Comparison of ENCODE assay signal across 17 cellular contexts in the genomic region with DNA sequence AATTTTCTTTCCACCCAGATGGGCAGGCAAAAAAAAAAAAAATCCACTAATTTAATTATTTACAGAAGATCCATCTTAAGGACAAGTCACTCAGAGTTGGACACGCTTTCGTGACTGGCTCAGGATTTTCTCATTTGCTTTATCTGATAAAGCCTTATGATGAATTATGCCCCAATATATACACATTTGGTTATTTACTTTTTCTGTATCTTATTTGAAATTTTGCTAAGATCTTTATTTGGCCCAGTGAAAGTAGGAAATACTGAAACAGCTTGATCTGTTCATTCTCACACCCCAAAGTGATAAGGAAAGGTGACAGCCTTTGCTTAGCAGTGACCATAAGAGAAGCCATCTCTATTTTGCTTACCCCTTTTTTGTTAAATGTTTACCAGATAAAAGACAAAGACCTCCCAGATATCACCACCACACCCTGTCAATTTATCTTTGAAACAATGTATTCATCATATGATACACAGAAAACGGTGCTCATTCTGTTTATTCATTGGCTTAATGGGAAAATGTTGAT.
DNase-seq lines count a peak whose midpoint lies in the region; ATAC-seq and TF ChIP-seq lines count a peak whose summit lies in the region.
"Had no signal": no experiment of that assay in that cellular context is flagged by ENCODE, and none has a peak within 500 bp of the region (broad histone marks: within the 10 kb centered on the region; RNA-seq: fewer than 3 reads in every experiment).

No MANE protein-coding gene starts in this region.

- no peak overlapping the region for H2BK5ac ChIP-seq in mesendoderm (ENCODE audit: low read length)

- peak overlapping the region; percentile 42 for H3K27ac Mint-ChIP-seq in activated CD4-positive, alpha-beta T cell treated with anti-CD3 and anti-CD28 coated beads, Interleukin-2, amount 10 ng/mL, durations not matched to agents 7 days and 5 days
- H3K27ac Mint-ChIP-seq in activated CD4-positive, alpha-beta T cell treated with anti-CD3 and anti-CD28 coated beads for 36 hours, result no peak overlapping the region
- peak overlapping the region in 3 of 5 experiments; percentile 8 to 75 (median 15) for H3K27ac Mint-ChIP-seq in brain

- CTCF ChIA-PET in activated CD4-positive, alpha-beta T cell treated with anti-CD3 and anti-CD28 coated beads, Interleukin-2, amount 10 ng/mL, durations not matched to agents 7 days and 5 days (lab: Charles Lee), result no interaction called here
- CTCF ChIA-PET in activated CD4-positive, alpha-beta T cell treated with anti-CD3 and anti-CD28 coated beads for 36 hours (lab: Charles Lee), result no interaction called here

- POLR2A ChIA-PET in activated CD4-positive, alpha-beta T cell treated with anti-CD3 and anti-CD28 coated beads, Interleukin-2, amount 10 ng/mL, durations not matched to agents 7 days and 5 days (lab: Charles Lee), result no interaction called here
- POLR2A ChIA-PET in activated CD4-positive, alpha-beta T cell treated with anti-CD3 and anti-CD28 coated beads for 36 hours (lab: Charles Lee), result no interaction called here

- H3K27ac ChIP-seq in mesendoderm (ENCODE audit: low read depth, low read length), result no peak overlapping the region
- H3K27ac ChIP-seq: BLaER1 treated with 17β-estradiol and CSF1 and Interleukin-3, amounts not matched to agents 10 nM and 100 nM; RWPE1 had no signal

- H2BK120ac ChIP-seq in mesendoderm (ENCODE audit: low read depth, low read length), result no peak overlapping the region

- H3K36me3 ChIP-seq in mesendoderm (ENCODE audit: control insufficient read depth, insufficient read depth, low read length), result no peaks in the 10 kb centered on the region
- H3K36me3 ChIP-seq: BLaER1 treated with 17β-estradiol and CSF1 and Interleukin-3, amounts not matched to agents 10 nM and 100 nM had no signal

- H3K4me3 ChIP-seq in mesendoderm (ENCODE audit: low read length), result no peak overlapping the region
- H3K4me3 ChIP-seq: BLaER1 treated with 17β-estradiol and CSF1 and Interleukin-3, amounts not matched to agents 10 nM and 100 nM; GM12878 had no signal

- H3K4me2 ChIP-seq in mesendoderm (ENCODE audit: low read length), result no peak overlapping the region
- H3K4me2 ChIP-seq: BLaER1 treated with 17β-estradiol and CSF1 and Interleukin-3, amounts not matched to agents 10 nM and 100 nM had no signal

- no peak for DNase-seq in activated CD4-positive, alpha-beta T cell treated with anti-CD3 and anti-CD28 coated beads, Interleukin-2, amount 10 ng/mL, durations not matched to agents 7 days and 5 days
- no peak for DNase-seq in activated CD4-positive, alpha-beta T cell treated with anti-CD3 and anti-CD28 coated beads for 36 hours
- DNase-seq in mesendoderm (peak; percentile 72), retina (peak; percentile 33), NCI-H345 (lab: John Stamatoyannopoulos, UW) (no peak), NCI-H1417 treated with DMSO at 0.1 percent for 48 hours (lab: John Stamatoyannopoulos, UW) (no peak), kidney tubule cell (ENCODE audit: low spot score) (no peak)
- DNase-seq: DMS 273 treated with DMSO at 0.1 percent for 48 hours, GDM1, H9, NCI-H1105, NCI-H187, NCI-H69 had no signal

- H4K5ac ChIP-seq in mesendoderm (ENCODE audit: low read length), result no peak overlapping the region

- peaks cover 37% of the 10 kb centered on the region for H3K4me1 Mint-ChIP-seq in activated CD4-positive, alpha-beta T cell treated with anti-CD3 and anti-CD28 coated beads, Interleukin-2, amount 10 ng/mL, durations not matched to agents 7 days and 5 days
- peaks cover 32% of the 10 kb centered on the region for H3K4me1 Mint-ChIP-seq in activated CD4-positive, alpha-beta T cell treated with anti-CD3 and anti-CD28 coated beads for 36 hours
- H3K4me1 Mint-ChIP-seq in brain, result peaks cover 28% of the 10 kb centered on the region

- H3K23ac ChIP-seq in mesendoderm (ENCODE audit: low read length), result no peak overlapping the region

- intact Hi-C loops in activated CD4-positive, alpha-beta T cell treated with anti-CD3 and anti-CD28 coated beads for 36 hours (cut with DNase I, micrococcal nuclease), result no loop called here

- H3K18ac ChIP-seq in mesendoderm (ENCODE audit: low read length), result no peak overlapping the region

- H3K9me3 Mint-ChIP-seq in activated CD4-positive, alpha-beta T cell treated with anti-CD3 and anti-CD28 coated beads, Interleukin-2, amount 10 ng/mL, durations not matched to agents 7 days and 5 days, result peaks cover 35% of the 10 kb centered on the region
- peaks cover 2% of the 10 kb centered on the region for H3K9me3 Mint-ChIP-seq in activated CD4-positive, alpha-beta T cell treated with anti-CD3 and anti-CD28 coated beads for 36 hours (ENCODE audit: low read depth)
- no peaks in the 10 kb centered on the region for H3K9me3 Mint-ChIP-seq in brain
- H3K9me3 Mint-ChIP-seq: H9 had no signal

- no peaks in the 10 kb centered on the region for H3K79me1 ChIP-seq in mesendoderm (ENCODE audit: low read length)

- H2BK15ac ChIP-seq in mesendoderm (replicated peaks; ENCODE audit: low read depth), result no peak overlapping the region

- ATAC-seq in activated CD4-positive, alpha-beta T cell treated with anti-CD3 and anti-CD28 coated beads for 36 hours, result no peak
- ATAC-seq: GM12878 had no signal

- no peaks in the 10 kb centered on the region for H3K27me3 Mint-ChIP-seq in activated CD4-positive, alpha-beta T cell treated with anti-CD3 and anti-CD28 coated beads, Interleukin-2, amount 10 ng/mL, durations not matched to agents 7 days and 5 days
- no peaks in the 10 kb centered on the region for H3K27me3 Mint-ChIP-seq in activated CD4-positive, alpha-beta T cell treated with anti-CD3 and anti-CD28 coated beads for 36 hours
- H3K27me3 Mint-ChIP-seq in brain, result peaks cover 4% of the 10 kb centered on the region

- no peak for TF ChIP-seq CTCF in brain (conservative IDR thresholded peaks at IDR 0.05)

- H3K56ac ChIP-seq in mesendoderm (ENCODE audit: low read length), result no peak overlapping the region

- no peaks in the 10 kb centered on the region for H3K27me3 ChIP-seq in mesendoderm (ENCODE audit: insufficient read depth, low read length, poor library complexity)
- H3K27me3 ChIP-seq: BLaER1 treated with 17β-estradiol and CSF1 and Interleukin-3, amounts not matched to agents 10 nM and 100 nM had no signal

- H3K79me2 ChIP-seq in mesendoderm (ENCODE audit: control insufficient read depth, insufficient read depth, low read length), result no peaks in the 10 kb centered on the region

- no peak overlapping the region for H3K4ac ChIP-seq in mesendoderm (ENCODE audit: low read depth, low read length)

- H3K4me3 Mint-ChIP-seq in activated CD4-positive, alpha-beta T cell treated with anti-CD3 and anti-CD28 coated beads, Interleukin-2, amount 10 ng/mL, durations not matched to agents 7 days and 5 days, result no peak overlapping the region
- no peak overlapping the region for H3K4me3 Mint-ChIP-seq in activated CD4-positive, alpha-beta T cell treated with anti-CD3 and anti-CD28 coated beads for 36 hours
- H3K4me3 Mint-ChIP-seq in brain, result peak overlapping the region in 1 of 5 experiments; percentile 40
- H3K4me3 Mint-ChIP-seq: H9 had no signal

- H3K4me1 ChIP-seq in mesendoderm (ENCODE audit: control insufficient read depth, low read depth, low read length), result no peaks in the 10 kb centered on the region
- H3K4me1 ChIP-seq: BLaER1 treated with 17β-estradiol and CSF1 and Interleukin-3, amounts not matched to agents 10 nM and 100 nM had no signal

- no CpG with 5 or more reads among the region's 3 CpGs for WGBS in mesendoderm (ENCODE audit: extremely low coverage, insufficient coverage, low lambda C conversion rate)

- no peak overlapping the region for H4K8ac ChIP-seq in mesendoderm (ENCODE audit: low read depth, low read length)

- H2AK5ac ChIP-seq in mesendoderm (ENCODE audit: low read length), result no peak overlapping the region

- H3K9ac ChIP-seq in mesendoderm (ENCODE audit: low read length), result no peak overlapping the region
- H3K9ac ChIP-seq: BLaER1 treated with 17β-estradiol and CSF1 and Interleukin-3, amounts not matched to agents 10 nM and 100 nM had no signal

- peaks cover 49% of the 10 kb centered on the region for H3K36me3 Mint-ChIP-seq in activated CD4-positive, alpha-beta T cell treated with anti-CD3 and anti-CD28 coated beads, Interleukin-2, amount 10 ng/mL, durations not matched to agents 7 days and 5 days (ENCODE audit: low read depth)
- H3K36me3 Mint-ChIP-seq in activated CD4-positive, alpha-beta T cell treated with anti-CD3 and anti-CD28 coated beads for 36 hours (ENCODE audit: low read depth), result peaks cover 2% of the 10 kb centered on the region
- no peaks in the 10 kb centered on the region for H3K36me3 Mint-ChIP-seq in brain

Comparison
In these comparisons a context has a peak if more than half of its experiments do, and no peak if none do; other contexts are left out.
1. DNase-seq: peak in mesendoderm (single experiment) and retina (single experiment); none in activated CD4-positive, alpha-beta T cell treated with anti-CD3 and anti-CD28 coated beads, Interleukin-2, amount 10 ng/mL, durations not matched to agents 7 days and 5 days (single experiment), activated CD4-positive, alpha-beta T cell treated with anti-CD3 and anti-CD28 coated beads for 36 hours (single experiment), NCI-H345 (single experiment), NCI-H1417 treated with DMSO at 0.1 percent for 48 hours (single experiment) and kidney tubule cell (single experiment).